ENCODE assay signal across 8 cellular contexts in the genomic region with DNA sequence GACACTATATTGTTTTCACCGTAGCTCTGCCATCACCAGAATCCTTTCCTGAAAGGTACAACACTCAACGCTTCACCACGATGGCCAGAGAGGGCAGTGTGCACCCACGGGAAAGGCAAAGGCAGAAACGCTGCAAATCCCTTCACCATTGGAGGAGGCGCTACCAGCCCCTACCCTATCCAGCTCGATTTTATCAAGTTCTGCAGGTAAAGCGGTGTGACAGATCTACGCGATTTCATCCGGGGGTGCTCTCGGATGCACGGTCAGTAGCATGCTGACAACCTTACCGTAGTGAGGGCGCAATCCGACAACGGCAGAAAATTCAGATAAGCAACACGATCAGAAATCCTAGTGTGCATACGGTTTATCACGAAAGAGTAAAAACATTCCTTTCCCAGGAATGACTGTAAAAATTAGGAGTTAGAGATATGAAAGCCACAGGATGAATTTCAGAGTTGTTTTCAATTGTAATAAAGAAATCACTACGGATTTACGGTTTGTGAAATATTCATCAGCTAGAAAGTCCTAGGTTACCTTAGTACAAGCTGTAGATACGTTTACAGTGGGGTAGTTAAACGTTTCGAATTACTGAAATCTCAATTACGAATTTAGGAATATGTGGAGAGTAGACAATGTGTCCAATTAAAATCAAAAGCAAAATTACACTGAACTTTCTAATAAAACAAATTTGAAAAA. TPM values are rescaled to one million over a fixed set of nuclear protein-coding genes. Genes with fewer than 3 reads are reported as not detected.
DNase-seq lines count a peak whose midpoint lies in the region; ATAC-seq and TF ChIP-seq lines count a peak whose summit lies in the region.

No MANE protein-coding gene starts in this region.

- H3K27me3 ChIP-seq in H9 (ENCODE audit: insufficient read depth, low read length) (peaks cover 3% of the 10 kb centered on the region; the same call in 1 of the 2 replicates), gastroesophageal sphincter (peaks cover 47% of the 10 kb centered on the region), thoracic aorta (replicated peaks; ENCODE audit: insufficient read depth) (no peaks in the 10 kb centered on the region)

- no peak overlapping the region for H2BK12ac ChIP-seq in H9 (ENCODE audit: insufficient read length, low read depth, low read length)

- H3K9ac ChIP-seq in H9 (ENCODE audit: extremely low read depth, insufficient read length, low read length): no peak overlapping the region

- no peak overlapping the region for H3K27ac Mint-ChIP-seq in H9

- H3K4me2 ChIP-seq in H9 (ENCODE audit: insufficient read depth, insufficient read length, low read length): peak overlapping the region; percentile 54

- H3K4me1 ChIP-seq in H9 (ENCODE audit: insufficient read depth, low read length): no peaks in the 10 kb centered on the region
- H3K4me1 ChIP-seq in gastroesophageal sphincter: peaks cover 0 to 34% (median 8%) of the 10 kb centered on the region in 3 donors
- H3K4me1 ChIP-seq in thoracic aorta (ENCODE audit: control insufficient read depth in 1 of 2, low read depth in 2 of 2): peaks cover 4 to 25% of the 10 kb centered on the region in 2 donors

- no peak overlapping the region for H2AK5ac ChIP-seq in H9 (ENCODE audit: insufficient read length, low read length)

- no peak for TF ChIP-seq POLR2A in gastroesophageal sphincter (IDR thresholded peaks at IDR 0.05)

- no peak overlapping the region for H4K91ac ChIP-seq in H9 (ENCODE audit: insufficient read length, low read depth, low read length)

- H3K23ac ChIP-seq in H9 (ENCODE audit: insufficient read length, low read depth, low read length): no peak overlapping the region

- H3K27ac ChIP-seq in H9 (ENCODE audit: insufficient read length, low read depth, low read length) (no peak overlapping the region), gastroesophageal sphincter (no peak overlapping the region), thoracic aorta (no peak overlapping the region)

- no peaks in the 10 kb centered on the region for H4K20me1 ChIP-seq in H9 (ENCODE audit: control insufficient read depth, insufficient read depth, insufficient read length)

- no peak overlapping the region for H3K56ac ChIP-seq in H9 (ENCODE audit: insufficient read length, low read depth, low read length)

- H3K36me3 Mint-ChIP-seq in H9 (ENCODE audit: insufficient read depth in 1 of 3, low read depth in 3 of 3): no peaks in the 10 kb centered on the region; a peak in 1 of 7 replicates

- H3K36me3 ChIP-seq in gastroesophageal sphincter (no peaks in the 10 kb centered on the region), thoracic aorta (no peaks in the 10 kb centered on the region)

- H3K18ac ChIP-seq in H9 (ENCODE audit: insufficient read length, low read depth, low read length): no peak overlapping the region

- H3T11ph ChIP-seq in H9 (ENCODE audit: low read length): no peak overlapping the region

- no peak overlapping the region for H4K5ac ChIP-seq in H9 (ENCODE audit: insufficient read length, low read depth, low read length)

- TF ChIP-seq CTCF in H9 (conservative IDR thresholded peaks at IDR 0.05): peak; percentile 93
- peak; percentile 48 to 86 (median 63) for TF ChIP-seq CTCF in gastroesophageal sphincter (IDR thresholded peaks at IDR 0.05)
- TF ChIP-seq CTCF in omental fat pad (IDR thresholded peaks at IDR 0.05): peak in 1 of 3 donors; percentile 33
- TF ChIP-seq CTCF in thoracic aorta (IDR thresholded peaks at IDR 0.05): peak; percentile 82

- WGBS in H9 (ENCODE audit: extremely low coverage, insufficient read length, low lambda C conversion rate): no CpG with 5 or more reads among the region's 26 CpGs
- WGBS in gastroesophageal sphincter (ENCODE audit: low coverage in 1 of 2), 2 donors: 1 to 5% methylated on average over 18 to 19 of the region's 26 CpGs

- H4K8ac ChIP-seq in H9 (replicated peaks; ENCODE audit: insufficient read length, low read depth, low read length): no peak overlapping the region

- no peak for TF ChIP-seq EP300 in gastroesophageal sphincter (IDR thresholded peaks at IDR 0.05)

- no peak overlapping the region for H2AFZ ChIP-seq in H9 (ENCODE audit: low read length)

- peaks cover 3% of the 10 kb centered on the region for H3K79me1 ChIP-seq in H9 (ENCODE audit: insufficient read depth, low read depth, low read length, poor library complexity, severe bottlenecking)

- no peak overlapping the region for H2BK20ac ChIP-seq in H9 (ENCODE audit: low read depth, low read length, poor library complexity, severe bottlenecking)

- H3K14ac ChIP-seq in H9 (ENCODE audit: insufficient read depth, low read length): no peak overlapping the region

- peak; percentile 28 for DNase-seq in GM04503 (ENCODE audit: low read depth)
- DNase-seq in H9: peak; percentile 94
- DNase-seq in M059J (ENCODE audit: low read depth): peak; percentile 92
- peak; percentile 83 for DNase-seq in SIG-M5 treated with dmso at 0.1 percent for 504 hours (lab: John Stamatoyannopoulos, UW; ENCODE audit: unreplicated experiment)
- DNase-seq in activated naive CD4-positive, alpha-beta T cell (lab: John Stamatoyannopoulos, UW): peak; percentile 23 to 62 (median 38)
- peak; percentile 36 for DNase-seq in omental fat pad (ENCODE audit: low spot score)
- DNase-seq in thoracic aorta (ENCODE audit: low spot score): peak; percentile 25

- H3K9me3 ChIP-seq in H9 (ENCODE audit: control insufficient read depth, low read depth, low read length): no peaks in the 10 kb centered on the region
- no peaks in the 10 kb centered on the region for H3K9me3 ChIP-seq in gastroesophageal sphincter
- H3K9me3 ChIP-seq in thoracic aorta: no peaks in the 10 kb centered on the region

- H2BK5ac ChIP-seq in H9 (ENCODE audit: insufficient read length, low read length): no peak overlapping the region

- H3K79me2 ChIP-seq in H9 (ENCODE audit: insufficient read depth, low read length): peaks cover 1% of the 10 kb centered on the region; the same call in 1 of the 2 replicates

- ATAC-seq in gastroesophageal sphincter (peak; percentile 77), omental fat pad (ENCODE audit: low FRiP score) (peak; percentile 83), thoracic aorta (ENCODE audit: insufficient number of reproducible peaks, low FRiP score, low read depth) (no peak)

- H3K9me3 Mint-ChIP-seq in H9: peaks cover 0 to 3% of the 10 kb centered on the region in 2 experiments; a peak in 1 of 5 replicates

- no peak overlapping the region for H2BK120ac ChIP-seq in H9 (ENCODE audit: low read depth, low read length, poor library complexity, severe bottlenecking)

- H3K4me3 ChIP-seq in gastroesophageal sphincter (peak overlapping the region; percentile 4 to 55), thoracic aorta (peak overlapping the region; percentile 75)

- H3K23me2 ChIP-seq in H9 (ENCODE audit: insufficient read length, low read depth, low read length, poor library complexity, severe bottlenecking): peaks cover 16% of the 10 kb centered on the region

- H3K4ac ChIP-seq in H9 (ENCODE audit: low read depth, low read length): no peak overlapping the region

- peaks cover 33% of the 10 kb centered on the region for H3K27me3 Mint-ChIP-seq in H9 (ENCODE audit: low read depth)

- no peak overlapping the region for H2BK15ac ChIP-seq in H9 (ENCODE audit: low read depth, low read length)

- H3K4me3 Mint-ChIP-seq in H9: peak overlapping the region; percentile 70 to 83

- peaks cover 21 to 30% of the 10 kb centered on the region in 2 experiments for H3K4me1 Mint-ChIP-seq in H9

RNA-seq across cellular contexts. Expression of a gene that starts 1.8 kb away (rescaled TPM):
- total RNA-seq in H9 (2021) (25.6 and 28.6 TPM in 2 replicates), gastroesophageal sphincter (1 to 10 TPM in 2 of 4 donors, under 1 TPM in 2; 0.47 to 5.0 (median 1.1) TPM), omental fat pad (1 to 10 TPM in 3 of 4 donors, under 1 TPM in 1; 0.79 to 8.8 (median 3.3) TPM), thoracic aorta (under 1 TPM; 0.27 to 0.78 TPM)
- 301 and 394 TPM in 2 replicates for total RNA-seq in M059J (2014; rRNA removed; shearing (Covaris generic))

Comparison
In these comparisons a context has a peak if more than half of its experiments do, and no peak if none do; other contexts are left out.
1. DNase-seq: peak in every context shown above with its lines; median percentile 94 in H9; 92 in M059J; 83 in SIG-M5 treated with dmso at 0.1 percent for 504 hours; 38 in activated naive CD4-positive, alpha-beta T cell; 36 in omental fat pad; 28 in GM04503; 25 in thoracic aorta.
2. RNA of a gene that starts 1.8 kb away (total RNA-seq): 301 to 394 TPM in M059J; 25.6 to 28.6 TPM in H9, 0.79 to 8.8 TPM in omental fat pad, 0.47 to 5.0 TPM in gastroesophageal sphincter and 0.27 to 0.78 TPM in thoracic aorta; every median in the first group is over 10 times any median in the second.